In genomic region chr3:48119495-48120193, GRCh38 we compare ENCODE assay signal across 18 cellular contexts.
DNase-seq lines count a peak whose midpoint lies in the region; ATAC-seq, FAIRE-seq and TF ChIP-seq lines count a peak whose summit lies in the region.
"Had no signal": no experiment of that assay in that cellular context is flagged by ENCODE, and none has a peak within 500 bp of the region (broad histone marks: within the 10 kb centered on the region; RNA-seq: fewer than 3 reads in every experiment).

No MANE protein-coding gene starts in this region.

- peaks cover 9% of the 10 kb centered on the region for H3K4me1 Mint-ChIP-seq in osteocyte (ENCODE audit: unreplicated experiment)
- H3K4me1 Mint-ChIP-seq: activated CD4-positive, alpha-beta T cell treated with anti-CD3 and anti-CD28 coated beads for 36 hours had no signal

- peak in 2 of 12 donors; percentile 17 to 19 for TF ChIP-seq CTCF in heart left ventricle (IDR thresholded peaks at IDR 0.05)
- no peak for TF ChIP-seq CTCF in osteocyte (IDR thresholded peaks at IDR 0.05)

- H3K9me3 ChIP-seq in heart left ventricle, result no peaks in the 10 kb centered on the region

- no peaks in the 10 kb centered on the region for H3K9me3 Mint-ChIP-seq in osteocyte (ENCODE audit: unreplicated experiment)

- 72 to 86% (median 78%) methylated on average over 4 of the region's 4 CpGs for WGBS in heart left ventricle, 4 donors

- H3K36me3 Mint-ChIP-seq in osteocyte (ENCODE audit: unreplicated experiment), result no peaks in the 10 kb centered on the region

- peaks cover 0 to 22% (median 6%) of the 10 kb centered on the region in 12 donors for H3K4me1 ChIP-seq in heart left ventricle

- ATAC-seq in Right ventricle myocardium inferior (peak; percentile 84), heart left ventricle (peak; percentile 61 to 91 (median 78)), HG03095 (IDR thresholded peaks at IDR 0.05; ENCODE audit: unreplicated experiment) (no peak)
- ATAC-seq: activated CD4-positive, alpha-beta T cell treated with anti-CD3 and anti-CD28 coated beads for 36 hours had no signal

- TF ChIP-seq POLR2A in heart left ventricle (IDR thresholded peaks at IDR 0.05), result no peak
- TF ChIP-seq POLR2A in GM12892 (IDR thresholded peaks at IDR 0.05; ENCODE audit: low read depth, low read length), result no peak

- H3K36me3 ChIP-seq in heart left ventricle, result no peaks in the 10 kb centered on the region

- no peak overlapping the region for H3K4me3 ChIP-seq in heart left ventricle
- H3K4me3 ChIP-seq: dorsolateral prefrontal cortex, hepatocyte, SK-N-MC had no signal

- no peak overlapping the region for H3K4me3 Mint-ChIP-seq in osteocyte (ENCODE audit: unreplicated experiment)
- H3K4me3 Mint-ChIP-seq: activated CD4-positive, alpha-beta T cell treated with anti-CD3 and anti-CD28 coated beads for 36 hours had no signal

- intact Hi-C loops in Right ventricle myocardium inferior (cut with DNase I) (no loop called here), cardiac septum (cut with DNase I) (no loop called here), heart left ventricle (cut with DNase I) (no loop called here)

- H3K27me3 Mint-ChIP-seq in osteocyte (ENCODE audit: unreplicated experiment), result no peaks in the 10 kb centered on the region
- H3K27me3 Mint-ChIP-seq: activated CD4-positive, alpha-beta T cell treated with anti-CD3 and anti-CD28 coated beads for 36 hours had no signal

- peak overlapping the region; percentile 31 for H3K27ac Mint-ChIP-seq in osteocyte (ENCODE audit: unreplicated experiment)
- H3K27ac Mint-ChIP-seq: activated CD4-positive, alpha-beta T cell treated with anti-CD3 and anti-CD28 coated beads for 36 hours had no signal

- H3K27me3 ChIP-seq in heart left ventricle, result no peaks in the 10 kb centered on the region
- H3K27me3 ChIP-seq: dorsolateral prefrontal cortex, hepatocyte had no signal

- peak overlapping the region; percentile 6 to 69 (median 52) for H3K27ac ChIP-seq in heart left ventricle
- H3K27ac ChIP-seq: hepatocyte, HL-60, SK-N-MC had no signal

- FAIRE-seq in GM12892 (lab: Jason Lieb, UNC), result no peak

- DNase-seq in Right ventricle myocardium inferior (ENCODE audit: missing footprints) (peak; percentile 79), cardiac septum (ENCODE audit: low spot score) (no peak), heart left ventricle (peak; percentile 58 to 74 (median 70)), osteocyte (ENCODE audit: extremely low spot score, unreplicated experiment) (no peak), NCI-H1417 treated with DMSO at 0.1 percent for 48 hours (lab: John Stamatoyannopoulos, UW) (no peak), GM12892 (ENCODE audit: insufficient read length) (no peak), foreskin melanocyte (no peak)
- DNase-seq: 8988T; activated CD4-positive, alpha-beta T cell treated with anti-CD3 and anti-CD28 coated beads for 36 hours; activated naive CD4-positive, alpha-beta T cell treated with Interleukin-2 at 50 U/mL for 16 hours; dorsolateral prefrontal cortex; NCI-H526; stimulated activated CD4-positive, alpha-beta T cell treated with anti-CD3 and anti-CD28 coated beads, Interleukin-12 subunit alpha, Interleukin-12 subunit beta, amount 100 ng/mL, for 4 hours; stimulated activated CD8-positive, alpha-beta memory T cell treated with anti-CD3 and anti-CD28 coated beads, Interleukin-4, amount 100 ng/mL, for 48 hours had no signal

Comparison
In these comparisons a context has a peak if more than half of its experiments do, and no peak if none do; other contexts are left out.
1. DNase-seq: peak in Right ventricle myocardium inferior (single experiment) and heart left ventricle (5 of 5); none in cardiac septum (single experiment), osteocyte (single experiment), NCI-H1417 treated with DMSO at 0.1 percent for 48 hours (single experiment), GM12892 (single experiment) and foreskin melanocyte (single experiment).